In genomic region chr10:98344589-98345038, GRCh38 we compare ENCODE assay signal across 9 cellular contexts.
DNase-seq lines count a peak whose midpoint lies in the region; ATAC-seq and TF ChIP-seq lines count a peak whose summit lies in the region.
"Had no signal": no experiment of that assay in that cellular context is flagged by ENCODE, and none has a peak within 500 bp of the region (broad histone marks: within the 10 kb centered on the region; RNA-seq: fewer than 3 reads in every experiment).

No MANE protein-coding gene starts in this region.

- ATAC-seq in gastroesophageal sphincter (peak; percentile 90), sciatic nerve (peak; percentile 95), GM18502 (IDR thresholded peaks at IDR 0.05; ENCODE audit: poor library complexity, unreplicated experiment) (no peak), GM21367 (IDR thresholded peaks at IDR 0.05; ENCODE audit: unreplicated experiment) (no peak), GM21529 (IDR thresholded peaks at IDR 0.05; ENCODE audit: unreplicated experiment) (no peak)

- H3K4me1 ChIP-seq in gastroesophageal sphincter (peaks cover 0 to 32% (median 3%) of the 10 kb centered on the region in 3 donors), HAP-1 (no peaks in the 10 kb centered on the region)

- in situ Hi-C loops in HAP-1 (cut with MboI; ENCODE audit: low sequenced_read_pairs) = no loop called here

- H3K36me3 ChIP-seq in gastroesophageal sphincter (no peaks in the 10 kb centered on the region), HAP-1 (replicated peaks) (no peaks in the 10 kb centered on the region)
- H3K36me3 ChIP-seq: neutrophil had no signal

- H3K27ac ChIP-seq in gastroesophageal sphincter = no peak overlapping the region
- H3K27ac ChIP-seq: neutrophil had no signal

- no peak overlapping the region for H3K4me3 ChIP-seq in gastroesophageal sphincter
- no peak overlapping the region for H3K4me3 ChIP-seq in HAP-1

- TF ChIP-seq EP300 in gastroesophageal sphincter (IDR thresholded peaks at IDR 0.05) = no peak

- intact Hi-C loops in sciatic nerve (cut with DNase I) = no loop called here

- no peak for TF ChIP-seq POLR2A in gastroesophageal sphincter (IDR thresholded peaks at IDR 0.05)

- TF ChIP-seq CTCF in gastroesophageal sphincter (IDR thresholded peaks at IDR 0.05) = no peak

- H3K27me3 ChIP-seq in gastroesophageal sphincter = peaks cover 14% of the 10 kb centered on the region
- H3K27me3 ChIP-seq in HAP-1 (ENCODE audit: low read depth) = peaks cover 9% of the 10 kb centered on the region

- H3K9me3 ChIP-seq in gastroesophageal sphincter (peaks cover 0 to 17% (median 0%) of the 10 kb centered on the region in 3 donors), HAP-1 (no peaks in the 10 kb centered on the region; the same call in 1 of the 2 replicates)
- H3K9me3 ChIP-seq: neutrophil had no signal

- peak; percentile 75 for DNase-seq in DMS53 treated with DMSO at 0.1 percent for 48 hours (lab: John Stamatoyannopoulos, UW; ENCODE audit: unreplicated experiment)
- DNase-seq in RKO (ENCODE audit: low spot score) = peak; percentile 58
- DNase-seq in sciatic nerve (ENCODE audit: low spot score) = peak; percentile 89
- DNase-seq in HAP-1 (ENCODE audit: low spot score in 2 of 2) = no peak

- WGBS in gastroesophageal sphincter (ENCODE audit: low coverage in 1 of 2), 2 donors = 51 to 60% methylated on average over 6 of the region's 6 CpGs

Comparison
In these comparisons a context has a peak if more than half of its experiments do, and no peak if none do; other contexts are left out.
1. DNase-seq: peak in DMS53 treated with DMSO at 0.1 percent for 48 hours (single experiment), RKO (single experiment) and sciatic nerve (single experiment); none in HAP-1 (0 of 2).
2. ATAC-seq: peak in gastroesophageal sphincter (single experiment) and sciatic nerve (single experiment); none in GM18502 (single experiment), GM21367 (single experiment) and GM21529 (single experiment).